1 cellular context compared by ENCODE assay signal in genomic region chr7:35647171-35647574, GRCh38.
TF ChIP-seq lines count a peak whose summit lies in the region.

No MANE protein-coding gene starts in this region.

TF ChIP-seq in HepG2, 621 proteins besides CTCF, POLR2A, EP300 and RAD21 (continued from another document):
- TF ChIP-seq ZBTB33 (CRISPR knock-in tag; IDR thresholded peaks at IDR 0.05), result no peak
- TF ChIP-seq STAG1 (CRISPR knock-in tag; IDR thresholded peaks at IDR 0.05), result no peak
- peak; percentile 55 for TF ChIP-seq ARID3A (IDR thresholded peaks at IDR 0.05; ENCODE audit: low read depth, low read length)
- TF ChIP-seq JDP2 (CRISPR knock-in tag; IDR thresholded peaks at IDR 0.05; ENCODE audit: borderline replicate concordance), result no peak
- TF ChIP-seq ZNF572 (CRISPR knock-in tag; IDR thresholded peaks at IDR 0.05), result no peak
- no peak for TF ChIP-seq KLF6 (CRISPR knock-in tag; IDR thresholded peaks at IDR 0.05)
- no peak for TF ChIP-seq ZNF280D (CRISPR knock-in tag; IDR thresholded peaks at IDR 0.05)
- TF ChIP-seq ZNF24 (IDR thresholded peaks at IDR 0.05), result no peak
- TF ChIP-seq ZNF878 (CRISPR knock-in tag; IDR thresholded peaks at IDR 0.05), result no peak
- TF ChIP-seq ZNF746 (CRISPR knock-in tag; IDR thresholded peaks at IDR 0.05), result no peak
- TF ChIP-seq FOXK2 (IDR thresholded peaks at IDR 0.05), result no peak
- TF ChIP-seq REL (CRISPR knock-in tag; conservative IDR thresholded peaks at IDR 0.05), result no peak
- TF ChIP-seq CCDC6 (CRISPR knock-in tag; IDR thresholded peaks at IDR 0.05), result no peak
- no peak for TF ChIP-seq EEA1 (CRISPR knock-in tag; IDR thresholded peaks at IDR 0.05; ENCODE audit: borderline replicate concordance)
- TF ChIP-seq GTF3A (CRISPR knock-in tag; conservative IDR thresholded peaks at IDR 0.05), result no peak
- peak; percentile 86 for TF ChIP-seq FOXA3 (CRISPR knock-in tag; IDR thresholded peaks at IDR 0.05)
- no peak for TF ChIP-seq CCAR2 (optimal IDR thresholded peaks at IDR 0.05; ENCODE audit: low read depth, low read length)
- no peak for TF ChIP-seq SPEN (CRISPR knock-in tag; IDR thresholded peaks at IDR 0.05; ENCODE audit: low read depth)
- TF ChIP-seq ZNF652 (CRISPR knock-in tag; IDR thresholded peaks at IDR 0.05; ENCODE audit: borderline replicate concordance, low read depth), result no peak; the same call in 1 of the 2 replicates
- no peak for TF ChIP-seq ZC3H13 (CRISPR knock-in tag; IDR thresholded peaks at IDR 0.05)
- TF ChIP-seq ZBTB44 (CRISPR knock-in tag; IDR thresholded peaks at IDR 0.05), result no peak
- no peak for TF ChIP-seq PHF8 (CRISPR knock-in tag; IDR thresholded peaks at IDR 0.05)
- no peak for TF ChIP-seq ZFYVE20 (CRISPR knock-in tag; IDR thresholded peaks at IDR 0.05; ENCODE audit: borderline replicate concordance, low read depth)
- TF ChIP-seq ZNF570 (CRISPR knock-in tag; IDR thresholded peaks at IDR 0.05; ENCODE audit: borderline replicate concordance), result no peak
- no peak for TF ChIP-seq KAT8 (CRISPR knock-in tag; IDR thresholded peaks at IDR 0.05)
- TF ChIP-seq POLR2G (IDR thresholded peaks at IDR 0.05; ENCODE audit: low read depth, low read length), result no peak
- TF ChIP-seq CC2D1A (CRISPR knock-in tag; IDR thresholded peaks at IDR 0.05), result no peak
- no peak for TF ChIP-seq HMG20B (CRISPR knock-in tag; conservative IDR thresholded peaks at IDR 0.05)
- TF ChIP-seq RBFOX2 (IDR thresholded peaks at IDR 0.05; ENCODE audit: low read depth, low read length), result no peak
- TF ChIP-seq NPAS2 (CRISPR knock-in tag; IDR thresholded peaks at IDR 0.05; ENCODE audit: borderline replicate concordance), result no peak
- TF ChIP-seq PCBP1 (IDR thresholded peaks at IDR 0.05; ENCODE audit: borderline replicate concordance, low read depth, low read length), result no peak
